ENCODE assay signal across 2 cellular contexts in genomic region chr5:32450952-32451351, GRCh38.
TF ChIP-seq lines count a peak whose summit lies in the region.

No MANE protein-coding gene starts in this region.

TF ChIP-seq in IMR-90, 13 proteins besides CTCF, POLR2A, EP300 and RAD21:
- TF ChIP-seq SMC3 (IDR thresholded peaks at IDR 0.05; ENCODE audit: low read depth, low read length) (no peak), BHLHE40 (IDR thresholded peaks at IDR 0.05; ENCODE audit: low read depth, low read length) (no peak), MXI1 (IDR thresholded peaks at IDR 0.05; ENCODE audit: borderline replicate concordance, low read depth, low read length) (no peak), MAFK (IDR thresholded peaks at IDR 0.05; ENCODE audit: low read depth, low read length) (no peak), USF2 (IDR thresholded peaks at IDR 0.05; ENCODE audit: low read depth, low read length) (no peak), NFE2L2 (IDR thresholded peaks at IDR 0.05; ENCODE audit: low read depth, low read length) (no peak), CHD1 (IDR thresholded peaks at IDR 0.05; ENCODE audit: low read depth, low read length) (no peak), ELK1 (IDR thresholded peaks at IDR 0.05; ENCODE audit: borderline replicate concordance, low read depth, low read length) (no peak), CEBPB (IDR thresholded peaks at IDR 0.05; ENCODE audit: low read depth, low read length) (no peak), FOS (IDR thresholded peaks at IDR 0.05; ENCODE audit: low read depth, low read length) (no peak), RCOR1 (IDR thresholded peaks at IDR 0.05; ENCODE audit: insufficient replicate concordance, low read length) (no peak), MAZ (IDR thresholded peaks at IDR 0.05; ENCODE audit: borderline replicate concordance, low read depth, low read length) (no peak), RFX5 (IDR thresholded peaks at IDR 0.05; ENCODE audit: low read depth, low read length) (no peak)
TF ChIP-seq in IMR-90: peak in this region for 0.

TF ChIP-seq in WTC11, 78 proteins besides CTCF, POLR2A, EP300 and RAD21:
- TF ChIP-seq ZNF532 (CRISPR knock-in tag; IDR thresholded peaks at IDR 0.05; ENCODE audit: borderline replicate concordance) (no peak), ZNF512 (CRISPR knock-in tag; IDR thresholded peaks at IDR 0.05; ENCODE audit: borderline replicate concordance) (no peak), PREB (CRISPR knock-in tag; IDR thresholded peaks at IDR 0.05; ENCODE audit: borderline replicate concordance) (no peak), ZNF425 (CRISPR knock-in tag; conservative IDR thresholded peaks at IDR 0.05) (no peak), JUN (CRISPR knock-in tag; IDR thresholded peaks at IDR 0.05) (no peak), ELF4 (CRISPR knock-in tag; IDR thresholded peaks at IDR 0.05; ENCODE audit: low read depth) (no peak), CREB1 (CRISPR knock-in tag; IDR thresholded peaks at IDR 0.05) (no peak), ATF3 (CRISPR knock-in tag; conservative IDR thresholded peaks at IDR 0.05) (no peak), CBFB (CRISPR knock-in tag; IDR thresholded peaks at IDR 0.05; ENCODE audit: low read depth) (no peak), FOXP4 (CRISPR knock-in tag; IDR thresholded peaks at IDR 0.05) (no peak), ATF1 (CRISPR knock-in tag; IDR thresholded peaks at IDR 0.05) (no peak), HMGXB4 (CRISPR knock-in tag; IDR thresholded peaks at IDR 0.05) (no peak), E2F5 (CRISPR knock-in tag; IDR thresholded peaks at IDR 0.05) (no peak), AR (CRISPR knock-in tag; IDR thresholded peaks at IDR 0.05) (no peak), IRF1 (CRISPR knock-in tag; IDR thresholded peaks at IDR 0.05) (no peak), ZNF138 (CRISPR knock-in tag; conservative IDR thresholded peaks at IDR 0.05) (no peak), TEAD4 (CRISPR knock-in tag; IDR thresholded peaks at IDR 0.05) (no peak), FOXK1 (CRISPR knock-in tag; IDR thresholded peaks at IDR 0.05) (no peak)
